In the genomic region with DNA sequence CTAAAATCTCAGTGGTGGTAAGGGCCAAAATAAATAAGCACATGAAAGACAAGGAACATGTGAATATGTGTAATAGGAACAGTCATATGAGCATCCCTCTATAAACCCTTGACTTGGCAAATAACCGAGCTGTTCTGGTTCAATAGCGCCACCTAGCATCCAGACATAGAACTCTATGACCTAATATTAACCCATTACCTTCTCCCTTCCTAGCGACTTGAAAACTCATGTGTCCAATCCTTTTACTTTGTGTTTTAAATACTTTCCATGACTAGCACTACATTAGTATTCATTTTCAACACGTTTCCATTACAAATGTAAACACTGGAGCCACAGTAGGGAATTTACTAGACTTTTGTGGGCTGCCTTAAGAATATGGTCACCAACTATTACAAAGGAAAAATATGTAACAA, we compare ENCODE assay signal across 1 cellular context.
TF ChIP-seq lines count a peak whose summit lies in the region.

No MANE protein-coding gene starts in this region.

TF ChIP-seq in IMR-90, 13 proteins besides CTCF, POLR2A, EP300 and RAD21 (continued from another document):
- TF ChIP-seq USF2 (IDR thresholded peaks at IDR 0.05; ENCODE audit: low read depth, low read length) (no peak), MAFK (IDR thresholded peaks at IDR 0.05; ENCODE audit: low read depth, low read length) (peak; percentile 60; the same call in 1 of the 2 replicates), CEBPB (IDR thresholded peaks at IDR 0.05; ENCODE audit: low read depth, low read length) (peak; percentile 50; the same call in 1 of the 2 replicates), MXI1 (IDR thresholded peaks at IDR 0.05; ENCODE audit: borderline replicate concordance, low read depth, low read length) (peak; percentile 76), NFE2L2 (IDR thresholded peaks at IDR 0.05; ENCODE audit: low read depth, low read length) (peak; percentile 36; the same call in 1 of the 2 replicates), SMC3 (IDR thresholded peaks at IDR 0.05; ENCODE audit: low read depth, low read length) (peak; percentile 79), CHD1 (IDR thresholded peaks at IDR 0.05; ENCODE audit: low read depth, low read length) (no peak)
